6 cellular contexts compared by ENCODE assay signal in genomic region chr7:72822507-72822906, GRCh38. TPM values are rescaled to one million over a fixed set of nuclear protein-coding genes. Genes with fewer than 3 reads are reported as not detected.
DNase-seq lines count a peak whose midpoint lies in the region; ATAC-seq and TF ChIP-seq lines count a peak whose summit lies in the region.
"Not testable (repeated sequence)": the region's sequence is repeated elsewhere in the genome, so short reads cannot be mapped to it uniquely, and the experiment has no call there.

No MANE protein-coding gene starts in this region.

- BruUV-seq in PC-3 (replicated peaks; lab: Mats Ljungman, UMichigan), result not testable (repeated sequence)

- not testable (repeated sequence) for H3K36me3 ChIP-seq in KMS-11 (ENCODE audit: insufficient read depth); PC-3 (ENCODE audit: low read depth, low read length); psoas muscle (ENCODE audit: insufficient read depth in 1 of 2, low read depth in 1 of 2)

- H3K4me2 ChIP-seq in KMS-11, result peak overlapping the region; percentile 2; the same call in 1 of the 2 replicates
- H3K4me2 ChIP-seq in PC-3 (ENCODE audit: low read length), result not testable (repeated sequence)

- intact Hi-C loops in PC-3 (cut with micrococcal nuclease); psoas muscle (cut with DNase I): not testable (repeated sequence)

- peaks cover 74% of the 10 kb centered on the region for H3K79me2 ChIP-seq in KMS-11 (ENCODE audit: insufficient read depth, low read depth)
- not testable (repeated sequence) for H3K79me2 ChIP-seq in PC-3 (ENCODE audit: low read length)

- not testable (repeated sequence) for H3F3A ChIP-seq in PC-3 (ENCODE audit: low read length, unreplicated experiment)

- not testable (repeated sequence) for H3K4me3 Mint-ChIP-seq in WTC11

- not testable (repeated sequence) for H3K9me3 Mint-ChIP-seq in WTC11

- POLR2A ChIA-PET in PC-3 (lab: Charles Lee; ENCODE audit: unreplicated experiment); WTC11 (lab: Charles Lee): not testable (repeated sequence)

- H3K9ac ChIP-seq in KMS-11; PC-3 (ENCODE audit: low read length): not testable (repeated sequence)

- H3K4me3 ChIP-seq in KMS-11 (IDR thresholded peaks at IDR 0.05; ENCODE audit: insufficient read depth, low read depth, low read length); PC-3 (ENCODE audit: low read length); epithelial cell of esophagus (ENCODE audit: low read length); psoas muscle: not testable (repeated sequence)

- not testable (repeated sequence) for TF ChIP-seq CTCF in KMS-11 (conservative IDR thresholded peaks at IDR 0.05; ENCODE audit: low read depth, low read length); PC-3 (conservative IDR thresholded peaks at IDR 0.05; ENCODE audit: low read depth, low read length); WTC11 (IDR thresholded peaks at IDR 0.05); epithelial cell of esophagus (IDR thresholded peaks at IDR 0.05; ENCODE audit: insufficient read depth, low read depth, low read length, missing control alignments); psoas muscle (IDR thresholded peaks at IDR 0.05)

- 76 to 97% (median 84%) methylated on average over 3 of the region's 3 CpGs for WGBS in psoas muscle, 3 donors

- H3K4me1 Mint-ChIP-seq in WTC11, result peaks cover 21% of the 10 kb centered on the region

- CTCF ChIA-PET in PC-3 (lab: Charles Lee), result not testable (repeated sequence)
- CTCF ChIA-PET in WTC11 (lab: Charles Lee), result interaction anchor here (1.5 kb wide), 1 partner anchor 93 kb away, joined by 4 read pairs; no protein-coding TSS in a partner anchor

- H3K4me1 ChIP-seq in KMS-11 (ENCODE audit: low read depth, poor library complexity, severe bottlenecking), result peaks cover 61% of the 10 kb centered on the region
- not testable (repeated sequence) for H3K4me1 ChIP-seq in PC-3 (ENCODE audit: insufficient read depth, low read length); psoas muscle

- not testable (repeated sequence) for H3K27me3 ChIP-seq in KMS-11 (ENCODE audit: insufficient read depth, low read depth); PC-3 (ENCODE audit: low read length); psoas muscle (ENCODE audit: insufficient read depth in 3 of 3, low read length in 2 of 3)

- H3K9me2 ChIP-seq in PC-3 (replicated peaks; ENCODE audit: low read length), result not testable (repeated sequence)

- 0 out of 2 replicates have a peak overlapping the region, but pooled peaks have one; percentile 7 for H3K27ac ChIP-seq in KMS-11
- not testable (repeated sequence) for H3K27ac ChIP-seq in PC-3 (ENCODE audit: low read length); psoas muscle

- not testable (repeated sequence) for H2AFZ ChIP-seq in KMS-11 (ENCODE audit: low read depth); PC-3 (ENCODE audit: low read length)

- H3K27ac Mint-ChIP-seq in WTC11, result peak overlapping the region; percentile 76; the same call in 1 of the 2 replicates

- H3K36me3 Mint-ChIP-seq in WTC11, result peaks cover 28% of the 10 kb centered on the region

- H3K27me3 Mint-ChIP-seq in WTC11 (ENCODE audit: low read depth), result not testable (repeated sequence)

- not testable (repeated sequence) for H3K9me3 ChIP-seq in PC-3 (ENCODE audit: low read length); psoas muscle

- ATAC-seq in PC-3 (peak; percentile 57), psoas muscle (peak; percentile 15 to 51 (median 42))
- ATAC-seq in WTC11, result not testable (repeated sequence)

- not testable (repeated sequence) for H4K20me1 ChIP-seq in KMS-11 (ENCODE audit: insufficient read depth); PC-3 (ENCODE audit: low read length)

- peak; percentile 22 for DNase-seq in PC-3
- not testable (repeated sequence) for DNase-seq in WTC11 (ENCODE audit: low spot score); psoas muscle
- DNase-seq in epithelial cell of esophagus (ENCODE audit: low read depth), result peak; percentile 24
- peak; percentile 22 for DNase-seq in mesenteric fat pad (ENCODE audit: low spot score)

RNA-seq across cellular contexts. Expression of gene TYW1B, which starts 5.5 kb away (rescaled TPM):
- 3.7 and 3.9 TPM in 2 replicates for total RNA-seq in PC-3 (2014; rRNA removed)
- 5.6 to 6.7 TPM (median 5.7 TPM) in 3 replicates for total RNA-seq in WTC11 (2021)
- 2.4 TPM for total RNA-seq in mesenteric fat pad
- 1 to 10 TPM; 1.2 to 4.2 (median 2.0) TPM for total RNA-seq in psoas muscle
- polyA plus RNA-seq in psoas muscle, result 1 to 10 TPM; 1.1 to 6.5 (median 1.5) TPM
